26 cellular contexts compared by ENCODE assay signal in the genomic region with DNA sequence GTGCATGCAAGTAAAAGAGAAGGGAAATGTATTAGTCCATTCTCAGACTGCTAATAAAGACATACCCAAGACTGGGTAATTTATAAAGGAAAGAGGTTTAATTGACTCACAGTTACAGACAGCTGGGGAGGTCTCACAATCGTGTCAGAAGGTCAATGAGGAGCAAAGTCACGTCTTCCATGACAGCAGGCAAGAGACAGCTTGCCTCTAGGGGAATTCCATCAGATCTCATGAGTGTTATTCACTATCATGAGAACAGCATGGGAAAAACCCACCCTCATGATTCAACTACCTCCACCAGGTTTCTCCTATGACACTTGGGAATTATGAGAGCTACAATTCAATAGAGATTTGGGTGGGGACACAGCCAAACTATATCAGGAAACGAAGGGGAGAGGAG. TPM values are rescaled to one million over a fixed set of nuclear protein-coding genes. Genes with fewer than 3 reads are reported as not detected.
A peak's percentile ranks its signal among the peaks of the same experiment; 100 is the strongest.
DNase-seq lines count a peak whose midpoint lies in the region; ATAC-seq and TF ChIP-seq lines count a peak whose summit lies in the region.
"Had no signal": no experiment of that assay in that cellular context is flagged by ENCODE, and none has a peak within 500 bp of the region (broad histone marks: within the 10 kb centered on the region; RNA-seq: fewer than 3 reads in every experiment).

No MANE protein-coding gene starts in this region.

- DNase-seq in activated effector memory CD4-positive, alpha-beta T cell treated with anti-CD3 and anti-CD28 coated beads, Interleukin-2, amount 50 U/mL, for 16 hours: peak; percentile 65
- DNase-seq in activated effector memory CD4-positive, alpha-beta T cell treated with Interleukin-2 at 50 U/mL for 16 hours: no peak
- DNase-seq in activated T-cell treated with anti-CD3 and anti-CD28 coated beads, Interleukin-2, amount 50 U/mL, for 24 hours: no peak
- DNase-seq in epithelial cell of prostate (ENCODE audit: low read depth, low spot score): peak; percentile 50
- DNase-seq in stimulated activated naive CD8-positive, alpha-beta T cell treated with anti-CD3 and anti-CD28 coated beads, Interleukin-15, amount 100 ng/mL, for 72 hours: peak in 1 of 2 donors; percentile 13
- no peak for DNase-seq in NK-92 treated with Interleukin-12 subunit alpha and Interleukin-12 subunit beta, amount 100 ng/mL, for 24 hours (lab: John Stamatoyannopoulos, UW)
- no peak for DNase-seq in cerebellum (ENCODE audit: low spot score)
- no peak for DNase-seq in body of pancreas
- DNase-seq: activated CD8-positive, alpha-beta memory T cell treated with anti-CD3 and anti-CD28 coated beads, Interleukin-2, amount 50 U/mL, for 48 hours; amniotic stem cell; caudate nucleus; foreskin fibroblast; kidney; NCI-H1092; NCI-H2029; NCI-H345; nucleus accumbens; testis had no signal

- no peaks in the 10 kb centered on the region for H3K36me3 Mint-ChIP-seq in activated T-cell treated with anti-CD3 and anti-CD28 coated beads, Interleukin-2, amount 50 U/mL, for 24 hours (ENCODE audit: low read depth)

- H3K27me3 Mint-ChIP-seq in activated T-cell treated with anti-CD3 and anti-CD28 coated beads, Interleukin-2, amount 50 U/mL, for 24 hours: no peaks in the 10 kb centered on the region
- H3K27me3 Mint-ChIP-seq in stimulated activated naive CD8-positive, alpha-beta T cell treated with anti-CD3 and anti-CD28 coated beads, Interleukin-15, amount 100 ng/mL, for 72 hours: peaks cover 4% of the 10 kb centered on the region

- peak; percentile 74 for ATAC-seq in stimulated activated naive CD8-positive, alpha-beta T cell treated with anti-CD3 and anti-CD28 coated beads, Interleukin-15, amount 100 ng/mL, for 72 hours
- ATAC-seq in body of pancreas: no peak

- peak overlapping the region; percentile 57 for H3K27ac ChIP-seq in epithelial cell of prostate
- H3K27ac ChIP-seq in body of pancreas: no peak overlapping the region
- H3K27ac ChIP-seq: C4-2B, hepatocyte, SK-N-MC, skin epidermis, testis had no signal

- no peaks in the 10 kb centered on the region for H3K4me1 ChIP-seq in body of pancreas
- H3K4me1 ChIP-seq: HAP-1, testis had no signal

- TF ChIP-seq POLR2A in body of pancreas (IDR thresholded peaks at IDR 0.05): no peak

- intact Hi-C loops in body of pancreas (cut with DNase I): no loop called here

- H3K9me3 ChIP-seq in body of pancreas: no peaks in the 10 kb centered on the region
- H3K9me3 ChIP-seq: testis had no signal

- peaks cover 14% of the 10 kb centered on the region for H3K4me1 Mint-ChIP-seq in activated T-cell treated with anti-CD3 and anti-CD28 coated beads, Interleukin-2, amount 50 U/mL, for 24 hours (ENCODE audit: low read depth)
- peaks cover 5% of the 10 kb centered on the region for H3K4me1 Mint-ChIP-seq in stimulated activated naive CD8-positive, alpha-beta T cell treated with anti-CD3 and anti-CD28 coated beads, Interleukin-15, amount 100 ng/mL, for 72 hours

- peaks cover 8% of the 10 kb centered on the region for H3K9me3 Mint-ChIP-seq in activated T-cell treated with anti-CD3 and anti-CD28 coated beads, Interleukin-2, amount 50 U/mL, for 24 hours
- peaks cover 8 to 13% of the 10 kb centered on the region in 2 donors for H3K9me3 Mint-ChIP-seq in stimulated activated naive CD8-positive, alpha-beta T cell treated with anti-CD3 and anti-CD28 coated beads, Interleukin-15, amount 100 ng/mL, for 72 hours

- no peak overlapping the region for H3K4me3 ChIP-seq in body of pancreas
- H3K4me3 ChIP-seq: HAP-1, hepatocyte, SK-N-MC, skin epidermis, testis had no signal

- H3K27me3 ChIP-seq in body of pancreas: no peaks in the 10 kb centered on the region
- H3K27me3 ChIP-seq: hepatocyte, testis had no signal

- H3K36me3 ChIP-seq in body of pancreas (replicated peaks in 1 of 2; ENCODE audit: insufficient read depth in 1 of 2, low read depth in 2 of 2): no peaks in the 10 kb centered on the region
- H3K36me3 ChIP-seq: HAP-1 had no signal

- no peak overlapping the region for H3K4me3 Mint-ChIP-seq in activated T-cell treated with anti-CD3 and anti-CD28 coated beads, Interleukin-2, amount 50 U/mL, for 24 hours
- H3K4me3 Mint-ChIP-seq in stimulated activated naive CD8-positive, alpha-beta T cell treated with anti-CD3 and anti-CD28 coated beads, Interleukin-15, amount 100 ng/mL, for 72 hours: no peak overlapping the region

- H3K27ac Mint-ChIP-seq in activated T-cell treated with anti-CD3 and anti-CD28 coated beads, Interleukin-2, amount 50 U/mL, for 24 hours: peak overlapping the region; percentile 66
- H3K27ac Mint-ChIP-seq in stimulated activated naive CD8-positive, alpha-beta T cell treated with anti-CD3 and anti-CD28 coated beads, Interleukin-15, amount 100 ng/mL, for 72 hours: no peak overlapping the region

- no peak for TF ChIP-seq CTCF in body of pancreas (IDR thresholded peaks at IDR 0.05)

- WGBS in body of pancreas, 2 donors: 33 to 35% methylated on average over 3 of the region's 3 CpGs

RNA-seq across cellular contexts. Expression of gene KRTAP21-3, which starts 8.1 kb away (rescaled TPM):
- not detected for total RNA-seq in cerebellum
- total RNA-seq in body of pancreas: not detected
- total RNA-seq: epithelial cell of proximal tubule, hepatocyte, HT1080, kidney, lung microvascular endothelial cell, testis had no signal

RNA-seq across cellular contexts. Expression of gene KRTAP21-2, which starts 36.6 kb away (rescaled TPM):
- total RNA-seq in cerebellum: not detected
- total RNA-seq in body of pancreas: not detected
- total RNA-seq: epithelial cell of proximal tubule, hepatocyte, HT1080, kidney, lung microvascular endothelial cell had no signal

RNA-seq across cellular contexts. Expression of gene KRTAP21-1, which starts 44.7 kb away (rescaled TPM):
- total RNA-seq in cerebellum: not detected
- total RNA-seq in body of pancreas: not detected
- total RNA-seq: epithelial cell of proximal tubule, hepatocyte, HT1080, kidney, lung microvascular endothelial cell, testis had no signal

Comparison
In these comparisons a context has a peak if more than half of its experiments do, and no peak if none do; other contexts are left out.
1. DNase-seq: peak in activated effector memory CD4-positive, alpha-beta T cell treated with anti-CD3 and anti-CD28 coated beads, Interleukin-2, amount 50 U/mL, for 16 hours (single experiment) and epithelial cell of prostate (single experiment); none in activated effector memory CD4-positive, alpha-beta T cell treated with Interleukin-2 at 50 U/mL for 16 hours (single experiment), activated T-cell treated with anti-CD3 and anti-CD28 coated beads, Interleukin-2, amount 50 U/mL, for 24 hours (single experiment), NK-92 treated with Interleukin-12 subunit alpha and Interleukin-12 subunit beta, amount 100 ng/mL, for 24 hours (single experiment), cerebellum (single experiment) and body of pancreas (0 of 4).